ENCODE assay signal across 31 cellular contexts in the genomic region with DNA sequence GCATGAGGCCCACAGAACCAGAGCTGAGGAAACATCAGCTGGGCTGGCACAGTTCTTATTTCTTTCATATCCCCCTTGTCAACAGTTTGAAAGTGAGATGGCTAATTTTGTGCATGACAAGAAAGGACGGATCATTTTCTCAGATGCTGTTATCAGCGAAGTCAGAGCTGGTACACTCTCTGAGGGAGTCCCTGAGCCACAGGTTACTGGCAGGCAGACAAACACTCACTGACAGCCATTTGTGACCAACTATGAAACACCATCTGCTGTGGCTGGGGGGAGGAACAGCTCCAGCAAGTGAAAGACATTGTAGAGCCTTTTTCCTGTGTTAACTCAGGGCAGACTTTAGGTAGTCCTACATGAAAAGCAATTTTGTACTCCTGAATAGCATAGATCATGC. TPM values are rescaled to one million over a fixed set of nuclear protein-coding genes. Genes with fewer than 3 reads are reported as not detected.
DNase-seq lines count a peak whose midpoint lies in the region; ATAC-seq, FAIRE-seq and TF ChIP-seq lines count a peak whose summit lies in the region.
"Had no signal": no experiment of that assay in that cellular context is flagged by ENCODE, and none has a peak within 500 bp of the region (broad histone marks: within the 10 kb centered on the region; RNA-seq: fewer than 3 reads in every experiment).

No MANE protein-coding gene starts in this region.

- H3K4me1 ChIP-seq in HepG2 (ENCODE audit: insufficient read depth, low read length) (no peaks in the 10 kb centered on the region), right lobe of liver (no peaks in the 10 kb centered on the region), H1 (replicated peaks in 1 of 4; ENCODE audit: control insufficient read depth in 3 of 4, insufficient read depth in 4 of 4, low read length in 3 of 4) (peaks cover 0 to 5% (median 4%) of the 10 kb centered on the region in 4 experiments; a peak in 4 of 7 replicates)
- H3K4me1 ChIP-seq: lower lobe of right lung, psoas muscle, SJSA1, tibial artery had no signal

- intact Hi-C loops in HepG2 (cut with micrococcal nuclease; ENCODE audit: unreplicated experiment): no loop called here
- intact Hi-C loops in right lobe of liver (cut with DNase I): no loop called here

- 47% methylated on average over 2 of the region's 2 CpGs for WGBS in HepG2 (ENCODE audit: low lambda C conversion rate)
- 69% methylated on average over 2 of the region's 2 CpGs for WGBS in right lobe of liver (ENCODE audit: insufficient coverage, low coverage, low lambda C conversion rate, missing lambda C conversion rate)
- WGBS in H1 (ENCODE audit: extremely low coverage in 1 of 2, insufficient coverage in 1 of 2, insufficient read length in 1 of 2, insufficient replicate concordance in 2 of 2, low coverage in 1 of 2, low lambda C conversion rate in 2 of 2, missing lambda C conversion rate in 1 of 2), 2 experiments: 84% methylated on average over 2 of the region's 2 CpGs; no CpG with 5 or more reads in 1 of the 2 experiments

- H3K23me2 ChIP-seq in H1 (ENCODE audit: low read depth, low read length): no peaks in the 10 kb centered on the region

- CTCF ChIA-PET in HepG2 (lab: Yijun Ruan, JAX; ENCODE audit: low intra/inter-chr PET ratio, low total read pairs): no interaction called here
- CTCF ChIA-PET in H1 (lab: Charles Lee; ENCODE audit: partially characterized antibody): interaction anchor here (0.6 to 9.0 kb wide), 5 partner anchors 8 to 212 kb away, joined by 3 to 55 read pairs (median 3); no protein-coding TSS in a partner anchor

- TF ChIP-seq RAD21 in HepG2 (CRISPR knock-in tag; IDR thresholded peaks at IDR 0.05) (no peak), H1 (IDR thresholded peaks at IDR 0.05 in 1 of 2, conservative IDR thresholded peaks at IDR 0.05 in 1 of 2; ENCODE audit: low read depth in 2 of 2, low read length in 2 of 2) (no peak)

- no peak overlapping the region for H3K14ac ChIP-seq in H1 (ENCODE audit: insufficient read length)

- no peak for TF ChIP-seq EP300 in HepG2 (IDR thresholded peaks at IDR 0.05; ENCODE audit: low read depth in 2 of 2, low read length in 2 of 2)
- no peak for TF ChIP-seq EP300 in HepG2 (CRISPR knock-in tag; IDR thresholded peaks at IDR 0.05; ENCODE audit: borderline replicate concordance)
- no peak for TF ChIP-seq EP300 in H1 (IDR thresholded peaks at IDR 0.05; ENCODE audit: borderline replicate concordance in 1 of 2, low read depth in 2 of 2, low read length in 2 of 2)

- no peak overlapping the region for H2AFZ ChIP-seq in HepG2 (ENCODE audit: low read length)
- no peak overlapping the region for H2AFZ ChIP-seq in H1 (ENCODE audit: low read length)

- H2BK15ac ChIP-seq in H1 (ENCODE audit: low read length): no peak overlapping the region

- H3K9ac ChIP-seq in HepG2 (ENCODE audit: insufficient read depth, low read depth, low read length): no peak overlapping the region
- H3K9ac ChIP-seq in H1 (replicated peaks in 1 of 4; ENCODE audit: extremely low read depth in 1 of 4, low read depth in 3 of 4, low read length in 3 of 4): no peak overlapping the region

- H2AK5ac ChIP-seq in H1 (ENCODE audit: low read depth, low read length): no peak overlapping the region

- no peak for TF ChIP-seq CTCF in HepG2 (CRISPR knock-in tag; IDR thresholded peaks at IDR 0.05)
- no peak for TF ChIP-seq CTCF in right lobe of liver (IDR thresholded peaks at IDR 0.05)
- no peak for TF ChIP-seq CTCF in H1 (IDR thresholded peaks at IDR 0.05; ENCODE audit: control extremely low read depth in 1 of 3, insufficient read depth in 1 of 3, low read depth in 1 of 3, low read length in 3 of 3)

- no peak overlapping the region for H2BK12ac ChIP-seq in H1 (ENCODE audit: low read depth, low read length)

- H3K18ac ChIP-seq in H1 (ENCODE audit: extremely low read depth, low read length): no peak overlapping the region

- H4K20me1 ChIP-seq in HepG2 (ENCODE audit: insufficient read depth, low read length) (no peaks in the 10 kb centered on the region), H1 (replicated peaks in 1 of 2; ENCODE audit: control insufficient read depth in 1 of 2, insufficient read depth in 2 of 2, low read length in 2 of 2) (no peaks in the 10 kb centered on the region)

- no peak overlapping the region for H4K91ac ChIP-seq in H1 (replicated peaks; ENCODE audit: insufficient read length, low read length)

- H4K8ac ChIP-seq in H1 (ENCODE audit: extremely low read depth, insufficient read depth, low read length): peak overlapping the region; percentile 57; the same call in 1 of the 2 replicates

- H3K79me2 ChIP-seq in HepG2 (ENCODE audit: insufficient read depth, low read length) (no peaks in the 10 kb centered on the region), H1 (ENCODE audit: control insufficient read depth in 1 of 2, insufficient read depth in 2 of 2, low read length in 2 of 2) (no peaks in the 10 kb centered on the region)

- H3K4me3 ChIP-seq in HepG2 (replicated peaks in 1 of 3; ENCODE audit: insufficient read depth in 1 of 3, low read depth in 2 of 3, low read length in 3 of 3): no peak overlapping the region
- H3K4me3 ChIP-seq in right lobe of liver: no peak overlapping the region
- no peak overlapping the region for H3K4me3 ChIP-seq in H1 (ENCODE audit: extremely low read depth in 1 of 4, insufficient read depth in 2 of 4, low read depth in 3 of 4, low read length in 4 of 4)
- H3K4me3 ChIP-seq: lower lobe of right lung, psoas muscle, SJSA1, tibial artery had no signal

- no peak overlapping the region for H3K4ac ChIP-seq in H1 (replicated peaks; ENCODE audit: insufficient read length, low read depth, low read length)

- no peak overlapping the region for H3K4me2 ChIP-seq in HepG2 (ENCODE audit: low read depth, low read length)
- H3K4me2 ChIP-seq in H1 (ENCODE audit: insufficient read depth in 1 of 2, low read depth in 2 of 2, low read length in 2 of 2): no peak overlapping the region

- TF ChIP-seq POLR2A in HepG2 (IDR thresholded peaks at IDR 0.05; ENCODE audit: insufficient read depth in 1 of 2, low read depth in 2 of 2, low read length in 2 of 2) (no peak), right lobe of liver (IDR thresholded peaks at IDR 0.05) (no peak), H1 (IDR thresholded peaks at IDR 0.05; ENCODE audit: control extremely low read depth in 1 of 2, low read depth in 2 of 2, low read length in 2 of 2) (no peak)

- no peak overlapping the region for H4K5ac ChIP-seq in H1 (ENCODE audit: insufficient read length, low read depth, low read length)

- H3K27ac ChIP-seq in HepG2 (ENCODE audit: extremely low read length, insufficient read depth, low read length) (no peak overlapping the region), right lobe of liver (no peak overlapping the region), H1 (ENCODE audit: low read depth, low read length) (no peak overlapping the region)
- H3K27ac ChIP-seq: brain microvascular endothelial cell, lower lobe of right lung, psoas muscle, SJSA1, tibial artery, VCaP had no signal

- ATAC-seq in HepG2: no peak
- no peak for ATAC-seq in right lobe of liver
- ATAC-seq in HG02588 (IDR thresholded peaks at IDR 0.05; ENCODE audit: unreplicated experiment): no peak
- ATAC-seq in GM19452 (IDR thresholded peaks at IDR 0.05; ENCODE audit: unreplicated experiment): no peak
- ATAC-seq: activated CD4-positive, alpha-beta T cell treated with anti-CD3 and anti-CD28 coated beads for 36 hours; activated T-helper 17 cell treated with anti-CD3 and anti-CD28 coated beads, Interleukin-2, amount 50 U/mL, for 72 hours; lower lobe of right lung; naive thymus-derived CD8-positive, alpha-beta T cell; psoas muscle had no signal

- H3K9me3 ChIP-seq in HepG2 (ENCODE audit: low read length) (no peaks in the 10 kb centered on the region), right lobe of liver (no peaks in the 10 kb centered on the region), H1 (ENCODE audit: insufficient read depth in 2 of 2, low read depth in 1 of 2, low read length in 1 of 2) (no peaks in the 10 kb centered on the region)
- H3K9me3 ChIP-seq: lower lobe of right lung, psoas muscle, SJSA1, tibial artery had no signal

- H2BK20ac ChIP-seq in H1 (ENCODE audit: low read length): no peak overlapping the region

- H3K36me3 ChIP-seq in HepG2 (replicated peaks in 1 of 2; ENCODE audit: control insufficient read depth in 1 of 2, insufficient read depth in 2 of 2, low read length in 2 of 2) (no peaks in the 10 kb centered on the region), right lobe of liver (no peaks in the 10 kb centered on the region), H1 (ENCODE audit: control insufficient read depth in 2 of 4, insufficient read depth in 4 of 4, low read length in 3 of 4) (no peaks in the 10 kb centered on the region)
- H3K36me3 ChIP-seq: brain microvascular endothelial cell, lower lobe of right lung, SJSA1, tibial artery had no signal

- no peak overlapping the region for H3K23ac ChIP-seq in H1 (ENCODE audit: insufficient read length)

- no peaks in the 10 kb centered on the region for H3K79me1 ChIP-seq in H1 (ENCODE audit: low read depth, low read length)

- H3K27me3 ChIP-seq in HepG2 (ENCODE audit: control insufficient read depth in 1 of 2, insufficient read depth in 2 of 2, low read length in 2 of 2) (peaks cover 0 to 17% of the 10 kb centered on the region in 2 experiments; a peak in 3 of 5 replicates), right lobe of liver (no peaks in the 10 kb centered on the region), H1 (replicated peaks in 1 of 4; ENCODE audit: control insufficient read depth in 3 of 4, extremely low read depth in 1 of 4, insufficient read depth in 3 of 4, low read length in 3 of 4) (peaks cover 0 to 1% (median 0%) of the 10 kb centered on the region in 4 experiments; a peak in 2 of 7 replicates)
- H3K27me3 ChIP-seq: SJSA1 had no signal

- no peak overlapping the region for H3K56ac ChIP-seq in H1 (replicated peaks; ENCODE audit: insufficient read length, low read depth, low read length)

- H2BK5ac ChIP-seq in H1 (ENCODE audit: low read depth, low read length): no peak overlapping the region

- in situ Hi-C loops in HepG2 (cut with HindIII; ENCODE audit: extremely low pct_ligation_motif_present, low pct_unique_long_range_greater_than_20kb): no loop called here

- BruUV-seq in HepG2 (replicated peaks; lab: Mats Ljungman, UMichigan): no TSS peak

- FAIRE-seq in HepG2 (lab: Jason Lieb, UNC) (peak; percentile 26), H1 (lab: Jason Lieb, UNC) (no peak)
- FAIRE-seq: frontal cortex, G401.6 had no signal

- no peak for DNase-seq in HepG2 (ENCODE audit: low spot score)
- DNase-seq in right lobe of liver: no peak
- peak; percentile 75 for DNase-seq in NCI-H446 treated with DMSO at 0.1 percent for 48 hours (lab: John Stamatoyannopoulos, UW)
- no peak for DNase-seq in H1 (ENCODE audit: low read depth in 1 of 2, low spot score in 2 of 2)
- no peak for DNase-seq in activated CD4-positive, alpha-beta T cell treated with anti-CD3 and anti-CD28 coated beads for 4 hours
- DNase-seq: ACHN; activated CD4-positive, alpha-beta T cell treated with anti-CD3 and anti-CD28 coated beads for 36 hours; activated naive CD4-positive, alpha-beta T cell treated with anti-CD3 and anti-CD28 coated beads, Interleukin-2, amount 50 U/mL, for 16 hours; brain microvascular endothelial cell; CD8-positive, alpha-beta memory T cell; HCEC 1CT; IMR-90; kidney glomerular epithelial cell; lower lobe of right lung; naive thymus-derived CD8-positive, alpha-beta T cell; NCI-H1048; NCI-H2029; NCI-H526; psoas muscle; stimulated activated CD4-positive, alpha-beta T cell treated with anti-CD3 and anti-CD28 coated beads, Interleukin-4, amount 100 ng/mL, for 1 hour; T-helper 9 cell; tibial artery had no signal

- no peak overlapping the region for H2BK120ac ChIP-seq in H1 (replicated peaks; ENCODE audit: low read depth, low read length)

- POLR2A ChIA-PET in HepG2 (lab: Yijun Ruan, JAX): no interaction called here
- POLR2A ChIA-PET in H1 (lab: Charles Lee; ENCODE audit: partially characterized antibody): no interaction called here

RNA-seq across cellular contexts. Expression of a gene that starts 22.2 kb away (rescaled TPM):
- total RNA-seq in HepG2 (2016; rRNA removed; fragmentation: Illumina TruSeq; extraction: Trizol): not detected in 2 replicates
- not detected in 2 replicates for total RNA-seq in HepG2 (2016; cell fraction: cytosol; rRNA removed; fragmentation: Illumina TruSeq; extraction: Trizol; ENCODE audit: low read depth)
- not detected in 2 replicates for total RNA-seq in HepG2 (2016; cell fraction: insoluble cytoplasmic fraction; rRNA removed; fragmentation: Illumina TruSeq; extraction: Trizol)
- not detected in 2 replicates for total RNA-seq in HepG2 (2016; cell fraction: membrane; rRNA removed; fragmentation: Illumina TruSeq; extraction: Trizol)
- not detected in 2 replicates for total RNA-seq in HepG2 (2016; cell fraction: nucleus; rRNA removed; fragmentation: Illumina TruSeq; extraction: Trizol)
- polyA plus RNA-seq in HepG2 (2011; rRNA removed): 0.03 TPM in 1 of 2 replicates, not detected in the other
- polyA plus RNA-seq in HepG2 (2011; cell fraction: cytosol; rRNA removed): 0.03 TPM in 1 of 2 replicates, not detected in the other
- not detected in 2 replicates for polyA plus RNA-seq in HepG2 (2011; cell fraction: nucleus; rRNA removed)
- not detected in 2 replicates for polyA plus RNA-seq in HepG2 (2012)
- polyA plus RNA-seq in HepG2 (2016; cell fraction: cytosol; fragmentation: Illumina TruSeq; extraction: Trizol; ENCODE audit: low read depth): not detected in 2 replicates
- polyA plus RNA-seq in HepG2 (2016; cell fraction: insoluble cytoplasmic fraction; fragmentation: Illumina TruSeq; extraction: Trizol; ENCODE audit: low read depth): not detected in 2 replicates
- not detected in 2 replicates for polyA plus RNA-seq in HepG2 (2016; cell fraction: membrane; fragmentation: Illumina TruSeq; extraction: Trizol; ENCODE audit: low read depth)
- polyA plus RNA-seq in HepG2 (2016; cell fraction: nucleus; fragmentation: Illumina TruSeq; extraction: Trizol; ENCODE audit: insufficient read depth, low read depth): not detected in 2 replicates
- not detected in 2 replicates for polyA minus RNA-seq in HepG2 (2011; rRNA and poly(A)+ RNA removed; ENCODE audit: low replicate concordance)
- not detected in 2 replicates for polyA minus RNA-seq in HepG2 (2011; cell fraction: cytosol; rRNA and poly(A)+ RNA removed)
- not detected in 2 replicates for polyA minus RNA-seq in HepG2 (2011; cell fraction: nucleus; rRNA and poly(A)+ RNA removed)
- total RNA-seq in right lobe of liver: not detected
- 0.60 and 0.77 TPM in 2 replicates for total RNA-seq in H1 (2021; fragmentation: NEBNext Ultra II Directional; extraction: Animal tissue kit (Norgen Biotek cat#: 25700))
- 1.3 and 1.4 TPM in 2 replicates for polyA plus RNA-seq in H1 (2011; rRNA removed)
- polyA plus RNA-seq in H1 (2011; cell fraction: cytosol; rRNA removed): 0.70 TPM
- polyA plus RNA-seq in H1 (2011; cell fraction: nucleus; rRNA removed): 0.67 TPM
- 0.74 to 0.88 TPM (median 0.79 TPM) in 4 replicates for polyA plus RNA-seq in H1 (2012, experiment 1 of 2)
- 0.62 TPM for polyA plus RNA-seq in H1 (2012, experiment 2 of 2)
- polyA plus RNA-seq in H1 (2013, experiment 1 of 2): 0.14 TPM
- polyA plus RNA-seq in H1 (2013, experiment 2 of 2): 0.26 TPM
- polyA minus RNA-seq in H1 (2011; rRNA and poly(A)+ RNA removed): 0.27 and 0.38 TPM in 2 replicates
- polyA minus RNA-seq in H1 (2011; cell fraction: cytosol; rRNA and poly(A)+ RNA removed): 0.51 TPM
- polyA minus RNA-seq in H1 (2011; cell fraction: nucleus; rRNA and poly(A)+ RNA removed): 1.2 TPM
- total RNA-seq: activated CD4-positive, alpha-beta T cell treated with anti-CD3 and anti-CD28 coated beads for 36 hours; frontal cortex; IMR-90; lower lobe of right lung; naive thymus-derived CD8-positive, alpha-beta T cell; psoas muscle; RPMI7951; SJSA1 had no signal
- polyA plus RNA-seq: BJ; CD8-positive, alpha-beta memory T cell; IMR-90; naive thymus-derived CD8-positive, alpha-beta T cell; psoas muscle had no signal
